ENCODE assay signal across 1 cellular context in the genomic region with DNA sequence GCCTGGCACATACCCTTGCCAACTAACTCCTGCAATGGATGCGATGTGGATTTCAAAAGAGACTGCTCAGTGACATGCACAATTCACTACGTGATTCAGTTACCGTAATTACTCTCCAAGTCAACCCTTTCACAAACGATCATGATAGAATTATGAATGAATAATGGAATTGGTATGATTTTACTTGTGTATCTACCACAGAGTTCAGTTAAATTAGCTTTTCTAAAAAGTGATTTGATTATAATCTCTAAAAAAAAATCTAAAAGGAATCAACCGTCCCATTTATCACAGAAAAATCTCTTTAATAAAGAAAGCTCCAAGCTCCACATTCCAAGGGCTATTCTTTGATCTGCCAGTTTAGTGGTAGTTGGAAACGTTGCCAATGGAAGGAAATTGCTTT.
TF ChIP-seq lines count a peak whose summit lies in the region.

No MANE protein-coding gene starts in this region.

TF ChIP-seq in SK-N-SH, 30 proteins besides CTCF, POLR2A, EP300 and RAD21:
- TF ChIP-seq TEAD4 (IDR thresholded peaks at IDR 0.05; ENCODE audit: borderline replicate concordance, insufficient read depth) (peak; percentile 89; the same call in 1 of the 2 replicates), POLR2AphosphoS5 (IDR thresholded peaks at IDR 0.05; ENCODE audit: low read depth, low read length) (peak; percentile 53; the same call in 1 of the 2 replicates), EZH2phosphoT487 (IDR thresholded peaks at IDR 0.05; ENCODE audit: borderline replicate concordance, low read depth) (no peak), FOSL2 (IDR thresholded peaks at IDR 0.05; ENCODE audit: borderline replicate concordance, low read depth) (peak; percentile 71), RFX5 (IDR thresholded peaks at IDR 0.05; ENCODE audit: low read length) (no peak), ELF1 (IDR thresholded peaks at IDR 0.05) (no peak), TAF1 (IDR thresholded peaks at IDR 0.05; ENCODE audit: borderline replicate concordance, low read depth, low read length) (no peak), MXI1 (IDR thresholded peaks at IDR 0.05; ENCODE audit: low read depth, low read length) (no peak), YY1 (IDR thresholded peaks at IDR 0.05; ENCODE audit: low read depth) (0 out of 2 replicates have a peak, but pooled peaks have one; percentile 20), GATA2 (CRISPR knock-in tag; IDR thresholded peaks at IDR 0.05) (no peak), FOXJ3 (CRISPR knock-in tag; IDR thresholded peaks at IDR 0.05) (no peak), TCF12 (IDR thresholded peaks at IDR 0.05) (peak; percentile 79), RCOR1 (IDR thresholded peaks at IDR 0.05; ENCODE audit: low read length) (no peak), CHD2 (IDR thresholded peaks at IDR 0.05; ENCODE audit: low read length, partially characterized antibody) (no peak), RXRA (IDR thresholded peaks at IDR 0.05; ENCODE audit: borderline replicate concordance, low read depth) (no peak; the same call in 1 of the 2 replicates), GABPA (IDR thresholded peaks at IDR 0.05; ENCODE audit: low read depth) (no peak), SMC3 (IDR thresholded peaks at IDR 0.05; ENCODE audit: low read depth, low read length) (no peak), MEF2A (IDR thresholded peaks at IDR 0.05; ENCODE audit: borderline replicate concordance, low read depth) (peak; percentile 61), NFIC (IDR thresholded peaks at IDR 0.05; ENCODE audit: borderline replicate concordance) (peak; percentile 79; the same call in 1 of the 2 replicates), FOXM1 (IDR thresholded peaks at IDR 0.05; ENCODE audit: low read depth) (peak; percentile 80), SIN3A (IDR thresholded peaks at IDR 0.05; ENCODE audit: borderline replicate concordance, low read depth, low read length) (no peak), NRF1 (IDR thresholded peaks at IDR 0.05; ENCODE audit: low read depth, low read length) (no peak), JUND (IDR thresholded peaks at IDR 0.05) (peak; percentile 79)
- TF ChIP-seq, protein P1, sequence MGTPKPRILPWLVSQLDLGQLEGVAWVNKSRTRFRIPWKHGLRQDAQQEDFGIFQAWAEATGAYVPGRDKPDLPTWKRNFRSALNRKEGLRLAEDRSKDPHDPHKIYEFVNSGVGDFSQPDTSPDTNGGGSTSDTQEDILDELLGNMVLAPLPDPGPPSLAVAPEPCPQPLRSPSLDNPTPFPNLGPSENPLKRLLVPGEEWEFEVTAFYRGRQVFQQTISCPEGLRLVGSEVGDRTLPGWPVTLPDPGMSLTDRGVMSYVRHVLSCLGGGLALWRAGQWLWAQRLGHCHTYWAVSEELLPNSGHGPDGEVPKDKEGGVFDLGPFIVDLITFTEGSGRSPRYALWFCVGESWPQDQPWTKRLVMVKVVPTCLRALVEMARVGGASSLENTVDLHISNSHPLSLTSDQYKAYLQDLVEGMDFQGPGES (IDR thresholded peaks at IDR 0.05; ENCODE audit: low read depth, low read length), result no peak
- TF ChIP-seq, protein P2, sequence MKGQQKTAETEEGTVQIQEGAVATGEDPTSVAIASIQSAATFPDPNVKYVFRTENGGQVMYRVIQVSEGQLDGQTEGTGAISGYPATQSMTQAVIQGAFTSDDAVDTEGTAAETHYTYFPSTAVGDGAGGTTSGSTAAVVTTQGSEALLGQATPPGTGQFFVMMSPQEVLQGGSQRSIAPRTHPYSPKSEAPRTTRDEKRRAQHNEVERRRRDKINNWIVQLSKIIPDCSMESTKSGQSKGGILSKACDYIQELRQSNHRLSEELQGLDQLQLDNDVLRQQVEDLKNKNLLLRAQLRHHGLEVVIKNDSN (IDR thresholded peaks at IDR 0.05; ENCODE audit: borderline replicate concordance, low read depth), result no peak
- TF ChIP-seq, protein P3, sequence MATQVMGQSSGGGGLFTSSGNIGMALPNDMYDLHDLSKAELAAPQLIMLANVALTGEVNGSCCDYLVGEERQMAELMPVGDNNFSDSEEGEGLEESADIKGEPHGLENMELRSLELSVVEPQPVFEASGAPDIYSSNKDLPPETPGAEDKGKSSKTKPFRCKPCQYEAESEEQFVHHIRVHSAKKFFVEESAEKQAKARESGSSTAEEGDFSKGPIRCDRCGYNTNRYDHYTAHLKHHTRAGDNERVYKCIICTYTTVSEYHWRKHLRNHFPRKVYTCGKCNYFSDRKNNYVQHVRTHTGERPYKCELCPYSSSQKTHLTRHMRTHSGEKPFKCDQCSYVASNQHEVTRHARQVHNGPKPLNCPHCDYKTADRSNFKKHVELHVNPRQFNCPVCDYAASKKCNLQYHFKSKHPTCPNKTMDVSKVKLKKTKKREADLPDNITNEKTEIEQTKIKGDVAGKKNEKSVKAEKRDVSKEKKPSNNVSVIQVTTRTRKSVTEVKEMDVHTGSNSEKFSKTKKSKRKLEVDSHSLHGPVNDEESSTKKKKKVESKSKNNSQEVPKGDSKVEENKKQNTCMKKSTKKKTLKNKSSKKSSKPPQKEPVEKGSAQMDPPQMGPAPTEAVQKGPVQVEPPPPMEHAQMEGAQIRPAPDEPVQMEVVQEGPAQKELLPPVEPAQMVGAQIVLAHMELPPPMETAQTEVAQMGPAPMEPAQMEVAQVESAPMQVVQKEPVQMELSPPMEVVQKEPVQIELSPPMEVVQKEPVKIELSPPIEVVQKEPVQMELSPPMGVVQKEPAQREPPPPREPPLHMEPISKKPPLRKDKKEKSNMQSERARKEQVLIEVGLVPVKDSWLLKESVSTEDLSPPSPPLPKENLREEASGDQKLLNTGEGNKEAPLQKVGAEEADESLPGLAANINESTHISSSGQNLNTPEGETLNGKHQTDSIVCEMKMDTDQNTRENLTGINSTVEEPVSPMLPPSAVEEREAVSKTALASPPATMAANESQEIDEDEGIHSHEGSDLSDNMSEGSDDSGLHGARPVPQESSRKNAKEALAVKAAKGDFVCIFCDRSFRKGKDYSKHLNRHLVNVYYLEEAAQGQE (IDR thresholded peaks at IDR 0.05; ENCODE audit: low read depth, low read length), result no peak
- TF ChIP-seq, protein P4, sequence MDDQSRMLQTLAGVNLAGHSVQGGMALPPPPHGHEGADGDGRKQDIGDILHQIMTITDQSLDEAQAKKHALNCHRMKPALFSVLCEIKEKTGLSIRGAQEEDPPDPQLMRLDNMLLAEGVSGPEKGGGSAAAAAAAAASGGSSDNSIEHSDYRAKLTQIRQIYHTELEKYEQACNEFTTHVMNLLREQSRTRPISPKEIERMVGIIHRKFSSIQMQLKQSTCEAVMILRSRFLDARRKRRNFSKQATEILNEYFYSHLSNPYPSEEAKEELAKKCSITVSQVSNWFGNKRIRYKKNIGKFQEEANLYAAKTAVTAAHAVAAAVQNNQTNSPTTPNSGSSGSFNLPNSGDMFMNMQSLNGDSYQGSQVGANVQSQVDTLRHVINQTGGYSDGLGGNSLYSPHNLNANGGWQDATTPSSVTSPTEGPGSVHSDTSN (IDR thresholded peaks at IDR 0.05), result peak; percentile 84
- TF ChIP-seq, protein P5, sequence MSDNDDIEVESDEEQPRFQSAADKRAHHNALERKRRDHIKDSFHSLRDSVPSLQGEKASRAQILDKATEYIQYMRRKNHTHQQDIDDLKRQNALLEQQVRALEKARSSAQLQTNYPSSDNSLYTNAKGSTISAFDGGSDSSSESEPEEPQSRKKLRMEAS (IDR thresholded peaks at IDR 0.05; ENCODE audit: low read depth), result peak; percentile 59; the same call in 1 of the 2 replicates
- TF ChIP-seq, protein P6, sequence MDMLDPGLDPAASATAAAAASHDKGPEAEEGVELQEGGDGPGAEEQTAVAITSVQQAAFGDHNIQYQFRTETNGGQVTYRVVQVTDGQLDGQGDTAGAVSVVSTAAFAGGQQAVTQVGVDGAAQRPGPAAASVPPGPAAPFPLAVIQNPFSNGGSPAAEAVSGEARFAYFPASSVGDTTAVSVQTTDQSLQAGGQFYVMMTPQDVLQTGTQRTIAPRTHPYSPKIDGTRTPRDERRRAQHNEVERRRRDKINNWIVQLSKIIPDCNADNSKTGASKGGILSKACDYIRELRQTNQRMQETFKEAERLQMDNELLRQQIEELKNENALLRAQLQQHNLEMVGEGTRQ (IDR thresholded peaks at IDR 0.05; ENCODE audit: borderline replicate concordance, low read depth, low read length), result no peak
- TF ChIP-seq, protein P7, sequence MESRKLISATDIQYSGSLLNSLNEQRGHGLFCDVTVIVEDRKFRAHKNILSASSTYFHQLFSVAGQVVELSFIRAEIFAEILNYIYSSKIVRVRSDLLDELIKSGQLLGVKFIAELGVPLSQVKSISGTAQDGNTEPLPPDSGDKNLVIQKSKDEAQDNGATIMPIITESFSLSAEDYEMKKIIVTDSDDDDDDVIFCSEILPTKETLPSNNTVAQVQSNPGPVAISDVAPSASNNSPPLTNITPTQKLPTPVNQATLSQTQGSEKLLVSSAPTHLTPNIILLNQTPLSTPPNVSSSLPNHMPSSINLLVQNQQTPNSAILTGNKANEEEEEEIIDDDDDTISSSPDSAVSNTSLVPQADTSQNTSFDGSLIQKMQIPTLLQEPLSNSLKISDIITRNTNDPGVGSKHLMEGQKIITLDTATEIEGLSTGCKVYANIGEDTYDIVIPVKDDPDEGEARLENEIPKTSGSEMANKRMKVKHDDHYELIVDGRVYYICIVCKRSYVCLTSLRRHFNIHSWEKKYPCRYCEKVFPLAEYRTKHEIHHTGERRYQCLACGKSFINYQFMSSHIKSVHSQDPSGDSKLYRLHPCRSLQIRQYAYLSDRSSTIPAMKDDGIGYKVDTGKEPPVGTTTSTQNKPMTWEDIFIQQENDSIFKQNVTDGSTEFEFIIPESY (IDR thresholded peaks at IDR 0.05; ENCODE audit: borderline replicate concordance, low read depth), result 0 out of 2 replicates have a peak, but pooled peaks have one; percentile 32
